ENCODE assay signal across 8 cellular contexts in genomic region chr6:30617565-30618269, GRCh38. TPM values are rescaled to one million over a fixed set of nuclear protein-coding genes. Genes with fewer than 3 reads are reported as not detected.
A peak's percentile ranks its signal among the peaks of the same experiment; 100 is the strongest.
DNase-seq lines count a peak whose midpoint lies in the region; ATAC-seq, FAIRE-seq and TF ChIP-seq lines count a peak whose summit lies in the region.

TSS of gene MRPS18B (plus strand) at chr6:30617840. CDS start at chr6:30617866, 26 bp downstream.

- H2BK20ac ChIP-seq in IMR-90 (ENCODE audit: low read depth, low read length): peak within 1 kb of the TSS; percentile 96

- peak within 1 kb of the TSS; percentile 99 for H3K4ac ChIP-seq in IMR-90 (ENCODE audit: low read depth, low read length)

- no peaks in the 10 kb centered on the region for H3K9me3 ChIP-seq in IMR-90 (ENCODE audit: control insufficient read depth, insufficient read depth, low read length)

- peaks cover 5% of the 10 kb centered on the region for H3K9me1 ChIP-seq in IMR-90 (ENCODE audit: insufficient read depth, low read length)

- peak within 1 kb of the TSS; percentile 99 for H2AK5ac ChIP-seq in IMR-90 (ENCODE audit: low read depth, low read length)

- peak within 1 kb of the TSS; percentile 99 for H4K91ac ChIP-seq in IMR-90 (ENCODE audit: insufficient read depth, low read depth, low read length)

- peak within 1 kb of the TSS; percentile 91 for H3K27ac ChIP-seq in IMR-90 (ENCODE audit: insufficient read depth, low read length)

- no peak for TF ChIP-seq POLR2A in IMR-90 (IDR thresholded peaks at IDR 0.05; ENCODE audit: low read depth, low read length)

- CTCF ChIA-PET in IMR-90 (lab: Yijun Ruan, JAX): interaction anchor here (0.7 to 1.4 kb wide), 2 partner anchors 36 to 55 kb away, joined by 3 to 4 read pairs; partner anchors contain the start of gene DHX16

- H4K5ac ChIP-seq in IMR-90 (ENCODE audit: low read depth, low read length): peak within 1 kb of the TSS; percentile 97

- H2AFZ ChIP-seq in IMR-90 (replicated peaks; ENCODE audit: low read length, poor library complexity): peak within 1 kb of the TSS; percentile 90

- ATAC-seq in GM21528 (IDR thresholded peaks at IDR 0.05; ENCODE audit: low FRiP score, unreplicated experiment): peak; percentile 78
- peak; percentile 83 for ATAC-seq in IMR-90 (ENCODE audit: low read depth)

- TSS peak; percentile 91 for BruUV-seq in IMR-90 (replicated peaks; lab: Mats Ljungman, UMichigan)

- H2BK5ac ChIP-seq in IMR-90 (ENCODE audit: low read depth, low read length, poor library complexity, severe bottlenecking): peak within 1 kb of the TSS; percentile 92

- H3K36me3 ChIP-seq in IMR-90 (ENCODE audit: control insufficient read depth, insufficient read depth, low read length): peaks cover 19% of the 10 kb centered on the region

- POLR2A ChIA-PET in IMR-90 (lab: Charles Lee; ENCODE audit: unreplicated experiment): interaction anchor here (0.6 to 1.0 kb wide), 2 partner anchors 8 to 47 kb away, joined by 4 to 5 read pairs; partner anchors contain the start of gene ATAT1

- DNase-seq in D721Med (ENCODE audit: insufficient read length, low spot score) (peak; percentile 32), IMR-90 (peak; percentile 98), OCI-M1 (lab: John Stamatoyannopoulos, UW) (peak; percentile 99), activated T-cell treated with anti-CD3 and anti-CD28 coated beads for 4 hours (peak; percentile 95), epithelial cell of proximal tubule (ENCODE audit: low read depth) (peak; percentile 93), mucosa of gallbladder (ENCODE audit: low spot score) (peak; percentile 98)
- peak; percentile 96 to 98 for DNase-seq in stimulated activated CD8-positive, alpha-beta memory T cell treated with anti-CD3 and anti-CD28 coated beads, Interleukin-4, amount 100 ng/mL, for 4 hours (ENCODE audit: low read depth in 2 of 2, low spot score in 1 of 2)

- no peaks in the 10 kb centered on the region for H3K27me3 ChIP-seq in IMR-90 (ENCODE audit: control insufficient read depth, insufficient read depth, low read length)

- H4K20me1 ChIP-seq in IMR-90 (ENCODE audit: insufficient read depth, low read length): peaks cover 25% of the 10 kb centered on the region

- H3K23ac ChIP-seq in IMR-90 (ENCODE audit: low read depth, low read length): peak within 1 kb of the TSS; percentile 99

- peak within 1 kb of the TSS; percentile 88 for H2BK15ac ChIP-seq in IMR-90 (ENCODE audit: low read depth, low read length)

- dilution Hi-C loops in IMR-90 (cut with HindIII; ENCODE audit: low sequenced_read_pairs, unreplicated experiment): no loop called here

- H2AK9ac ChIP-seq in IMR-90 (replicated peaks; ENCODE audit: low read depth, low read length, poor library complexity): peak within 1 kb of the TSS; percentile 100

- intact Hi-C loops in IMR-90 (cut with micrococcal nuclease): loop anchor here (1.0 to 2.0 kb wide), 2 partner anchors 9 to 103 kb away; partner anchors contain the start of genes ATAT1 and TUBB

- no peak for TF ChIP-seq RAD21 in IMR-90 (IDR thresholded peaks at IDR 0.05; ENCODE audit: low read length)

- H3K4me1 ChIP-seq in IMR-90 (ENCODE audit: control insufficient read depth, insufficient read depth, low read length): peaks cover 6% of the 10 kb centered on the region

- H3K4me2 ChIP-seq in IMR-90 (ENCODE audit: low read depth, low read length): peak within 1 kb of the TSS; percentile 96

- TF ChIP-seq CTCF in D721Med (IDR thresholded peaks at IDR 0.05; ENCODE audit: insufficient read depth, missing control alignments) (no peak), IMR-90 (conservative IDR thresholded peaks at IDR 0.05; ENCODE audit: low read depth, low read length) (no peak), epithelial cell of proximal tubule (conservative IDR thresholded peaks at IDR 0.05; ENCODE audit: low read depth, low read length) (no peak)

- in situ Hi-C loops in IMR-90 (cut with MboI; ENCODE audit: low sequenced_read_pairs): no loop called here

- peak within 1 kb of the TSS; percentile 96 for H2BK120ac ChIP-seq in IMR-90 (ENCODE audit: low read depth, low read length)

- peak within 1 kb of the TSS; percentile 91 for H3K18ac ChIP-seq in IMR-90 (ENCODE audit: low read depth, low read length)

- H3K9ac ChIP-seq in IMR-90 (ENCODE audit: low read depth, low read length): peak within 1 kb of the TSS; percentile 99

- peaks cover 20 to 48% of the 10 kb centered on the region in 2 experiments for H3K79me1 ChIP-seq in IMR-90 (ENCODE audit: low read depth in 1 of 2, low read length in 2 of 2)

- H3K4me3 ChIP-seq in IMR-90 (ENCODE audit: insufficient read depth, low read depth, low read length) (peak within 1 kb of the TSS; percentile 73), epithelial cell of proximal tubule (ENCODE audit: low read depth, low read length) (peak within 1 kb of the TSS; percentile 85)

- H3K14ac ChIP-seq in IMR-90 (replicated peaks; ENCODE audit: low read depth, low read length): peak within 1 kb of the TSS; percentile 99

- no peak for FAIRE-seq in D721Med (lab: Jason Lieb, UNC)

- H3K56ac ChIP-seq in IMR-90 (ENCODE audit: extremely low read depth, insufficient read depth, low read length): peak within 1 kb of the TSS; percentile 100

- WGBS in IMR-90 (ENCODE audit: extremely low coverage in 2 of 2, insufficient read length in 1 of 2), 2 experiments: 0% methylated on average over 26 of the region's 34 CpGs; no CpG with 5 or more reads in 1 of the 2 experiments

- peak within 1 kb of the TSS; percentile 87 to 100 for H4K8ac ChIP-seq in IMR-90 (ENCODE audit: low read depth in 2 of 2, low read length in 2 of 2)

TF ChIP-seq in IMR-90, 13 proteins besides CTCF, POLR2A, EP300 and RAD21:
- TF ChIP-seq RCOR1 (IDR thresholded peaks at IDR 0.05; ENCODE audit: insufficient replicate concordance, low read length) (no peak), RFX5 (IDR thresholded peaks at IDR 0.05; ENCODE audit: low read depth, low read length) (no peak), CEBPB (IDR thresholded peaks at IDR 0.05; ENCODE audit: low read depth, low read length) (peak; percentile 75), FOS (IDR thresholded peaks at IDR 0.05; ENCODE audit: low read depth, low read length) (no peak), SMC3 (IDR thresholded peaks at IDR 0.05; ENCODE audit: low read depth, low read length) (no peak), NFE2L2 (IDR thresholded peaks at IDR 0.05; ENCODE audit: low read depth, low read length) (no peak), MAFK (IDR thresholded peaks at IDR 0.05; ENCODE audit: low read depth, low read length) (peak; percentile 31; the same call in 1 of the 2 replicates), CHD1 (IDR thresholded peaks at IDR 0.05; ENCODE audit: low read depth, low read length) (no peak), MXI1 (IDR thresholded peaks at IDR 0.05; ENCODE audit: borderline replicate concordance, low read depth, low read length) (peak; percentile 99), BHLHE40 (IDR thresholded peaks at IDR 0.05; ENCODE audit: low read depth, low read length) (no peak), MAZ (IDR thresholded peaks at IDR 0.05; ENCODE audit: borderline replicate concordance, low read depth, low read length) (peak; percentile 25; the same call in 1 of the 2 replicates)
- TF ChIP-seq, protein P1, sequence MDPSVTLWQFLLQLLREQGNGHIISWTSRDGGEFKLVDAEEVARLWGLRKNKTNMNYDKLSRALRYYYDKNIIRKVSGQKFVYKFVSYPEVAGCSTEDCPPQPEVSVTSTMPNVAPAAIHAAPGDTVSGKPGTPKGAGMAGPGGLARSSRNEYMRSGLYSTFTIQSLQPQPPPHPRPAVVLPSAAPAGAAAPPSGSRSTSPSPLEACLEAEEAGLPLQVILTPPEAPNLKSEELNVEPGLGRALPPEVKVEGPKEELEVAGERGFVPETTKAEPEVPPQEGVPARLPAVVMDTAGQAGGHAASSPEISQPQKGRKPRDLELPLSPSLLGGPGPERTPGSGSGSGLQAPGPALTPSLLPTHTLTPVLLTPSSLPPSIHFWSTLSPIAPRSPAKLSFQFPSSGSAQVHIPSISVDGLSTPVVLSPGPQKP (IDR thresholded peaks at IDR 0.05; ENCODE audit: borderline replicate concordance, low read depth, low read length): no peak
- TF ChIP-seq, protein P2, sequence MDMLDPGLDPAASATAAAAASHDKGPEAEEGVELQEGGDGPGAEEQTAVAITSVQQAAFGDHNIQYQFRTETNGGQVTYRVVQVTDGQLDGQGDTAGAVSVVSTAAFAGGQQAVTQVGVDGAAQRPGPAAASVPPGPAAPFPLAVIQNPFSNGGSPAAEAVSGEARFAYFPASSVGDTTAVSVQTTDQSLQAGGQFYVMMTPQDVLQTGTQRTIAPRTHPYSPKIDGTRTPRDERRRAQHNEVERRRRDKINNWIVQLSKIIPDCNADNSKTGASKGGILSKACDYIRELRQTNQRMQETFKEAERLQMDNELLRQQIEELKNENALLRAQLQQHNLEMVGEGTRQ (IDR thresholded peaks at IDR 0.05; ENCODE audit: low read depth, low read length): no peak; the same call in 1 of the 2 replicates

RNA-seq across cellular contexts. Expression of gene MRPS18B, which starts in this region (rescaled TPM):
- total RNA-seq in IMR-90 (2012; rRNA removed): 71.7 and 82.3 TPM in 2 replicates
- polyA plus RNA-seq in IMR-90 (2012; rRNA removed): 51.2 and 59.8 TPM in 2 replicates
- 39.5 and 39.8 TPM in 2 replicates for polyA plus RNA-seq in IMR-90 (2012; cell fraction: cytosol; rRNA removed)
- 11.0 and 12.8 TPM in 2 replicates for polyA plus RNA-seq in IMR-90 (2012; cell fraction: nucleus; rRNA removed; ENCODE audit: low replicate concordance)
- 65.8 and 87.4 TPM in 2 replicates for total RNA-seq in epithelial cell of proximal tubule
- 45.2 TPM for total RNA-seq in mucosa of gallbladder

Comparison
In these comparisons a context has a peak if more than half of its experiments do, and no peak if none do; other contexts are left out.
1. Peak in every context shown above with its lines: DNase-seq, ATAC-seq, H3K4me3 ChIP-seq and H3K27ac ChIP-seq.
2. DNase-seq: peak in every context shown above with its lines; median percentile 99 in OCI-M1; 98 in IMR-90; 98 in mucosa of gallbladder; 97 in stimulated activated CD8-positive, alpha-beta memory T cell treated with anti-CD3 and anti-CD28 coated beads, Interleukin-4, amount 100 ng/mL, for 4 hours; 95 in activated T-cell treated with anti-CD3 and anti-CD28 coated beads for 4 hours; 93 in epithelial cell of proximal tubule; 32 in D721Med.